In genomic region chr22:22032906-22033802, GRCh38 we compare ENCODE assay signal across 16 cellular contexts.
"Had no signal": no experiment of that assay in that cellular context is flagged by ENCODE, and none has a peak within 500 bp of the region (broad histone marks: within the 10 kb centered on the region; RNA-seq: fewer than 3 reads in every experiment).

No MANE protein-coding gene starts in this region.

- H3K9me3 ChIP-seq: ascending aorta, heart right ventricle, left lung, psoas muscle, stomach, upper lobe of left lung had no signal

- DNase-seq: activated CD4-positive, alpha-beta T cell treated with anti-CD3 and anti-CD28 coated beads, Interleukin-2, amount 10 ng/mL, durations not matched to agents 24 days and 14 days; activated CD8-positive, alpha-beta memory T cell treated with anti-CD3 and anti-CD28 coated beads, Interleukin-2, amount 50 U/mL, for 48 hours; activated effector memory CD4-positive, alpha-beta T cell treated with Interleukin-2 at 50 U/mL for 16 hours; activated naive CD4-positive, alpha-beta T cell treated with anti-CD3 and anti-CD28 coated beads, Interleukin-2, amount 50 U/mL, for 16 hours; activated T-cell treated with anti-CD3 and anti-CD28 coated beads, Interleukin-2, amount 50 U/mL, for 48 hours; heart right ventricle; left lung; psoas muscle; right cardiac atrium; stomach; T1000; upper lobe of left lung had no signal

- ATAC-seq: heart right ventricle, left lung, psoas muscle, right cardiac atrium had no signal

- H3K27ac Mint-ChIP-seq: activated CD4-positive, alpha-beta T cell treated with anti-CD3 and anti-CD28 coated beads, Interleukin-2, amount 10 ng/mL, durations not matched to agents 24 days and 14 days had no signal

- H3K4me3 Mint-ChIP-seq: activated CD4-positive, alpha-beta T cell treated with anti-CD3 and anti-CD28 coated beads, Interleukin-2, amount 10 ng/mL, durations not matched to agents 24 days and 14 days; neural crest cell had no signal

- H3K36me3 ChIP-seq: ascending aorta, heart right ventricle, left lung, stomach, upper lobe of left lung had no signal

- H3K9me3 Mint-ChIP-seq: activated CD4-positive, alpha-beta T cell treated with anti-CD3 and anti-CD28 coated beads, Interleukin-2, amount 10 ng/mL, durations not matched to agents 24 days and 14 days; neural crest cell had no signal

- H3K4me1 ChIP-seq: left lung, psoas muscle, stomach, upper lobe of left lung had no signal

- H3K4me3 ChIP-seq: ascending aorta, coronary artery, heart right ventricle, left lung, psoas muscle, skin epidermis, stomach, upper lobe of left lung had no signal

- H3K27me3 ChIP-seq: ascending aorta, heart right ventricle, left lung, upper lobe of left lung had no signal

- H3K4me1 Mint-ChIP-seq: activated CD4-positive, alpha-beta T cell treated with anti-CD3 and anti-CD28 coated beads, Interleukin-2, amount 10 ng/mL, durations not matched to agents 24 days and 14 days had no signal

- H3K27ac ChIP-seq: left lung, psoas muscle, stomach, upper lobe of left lung had no signal
